ENCODE assay signal across 15 cellular contexts in genomic region chr15:25368855-25369254, GRCh38.
DNase-seq lines count a peak whose midpoint lies in the region; ATAC-seq and TF ChIP-seq lines count a peak whose summit lies in the region.
"Had no signal": no experiment of that assay in that cellular context is flagged by ENCODE, and none has a peak within 500 bp of the region (broad histone marks: within the 10 kb centered on the region; RNA-seq: fewer than 3 reads in every experiment).

No MANE protein-coding gene starts in this region.

- H3K9me3 Mint-ChIP-seq in mesothelial cell of epicardium, result peaks cover 3% of the 10 kb centered on the region
- H3K9me3 Mint-ChIP-seq: CD4-positive, alpha-beta T cell had no signal

- H3K9me3 ChIP-seq in IMR-90 (ENCODE audit: control insufficient read depth, insufficient read depth, low read length), result no peaks in the 10 kb centered on the region

- H3K4me3 Mint-ChIP-seq in mesothelial cell of epicardium, result no peak overlapping the region
- H3K4me3 Mint-ChIP-seq: B cell; CD4-positive, alpha-beta T cell had no signal

- H3K4me1 Mint-ChIP-seq in mesothelial cell of epicardium, result peaks cover 8% of the 10 kb centered on the region

- TF ChIP-seq RAD21 in IMR-90 (IDR thresholded peaks at IDR 0.05; ENCODE audit: low read length), result no peak

- no peak overlapping the region for H2BK120ac ChIP-seq in IMR-90 (ENCODE audit: low read depth, low read length)

- H2BK20ac ChIP-seq in IMR-90 (ENCODE audit: low read depth, low read length), result no peak overlapping the region

- TF ChIP-seq CTCF in AG10803 (conservative IDR thresholded peaks at IDR 0.05; ENCODE audit: low read length) (no peak), IMR-90 (conservative IDR thresholded peaks at IDR 0.05; ENCODE audit: low read depth, low read length) (no peak), choroid plexus epithelial cell (conservative IDR thresholded peaks at IDR 0.05; ENCODE audit: low read depth, low read length) (no peak), mesothelial cell of epicardium (IDR thresholded peaks at IDR 0.05; ENCODE audit: unreplicated experiment) (no peak)

- no peaks in the 10 kb centered on the region for H3K9me1 ChIP-seq in IMR-90 (ENCODE audit: insufficient read depth, low read length)

- no peak overlapping the region for H4K8ac ChIP-seq in IMR-90 (ENCODE audit: low read depth in 2 of 2, low read length in 2 of 2)

- BruUV-seq in IMR-90 (replicated peaks; lab: Mats Ljungman, UMichigan), result no TSS peak

- H3K79me1 ChIP-seq in IMR-90 (ENCODE audit: low read depth in 1 of 2, low read length in 2 of 2), result peaks cover 21 to 36% of the 10 kb centered on the region in 2 experiments

- peaks cover 41% of the 10 kb centered on the region for H3K36me3 Mint-ChIP-seq in mesothelial cell of epicardium

- no peak overlapping the region for H3K4me2 ChIP-seq in IMR-90 (ENCODE audit: low read depth, low read length)
- H3K4me2 ChIP-seq: KMS-11 had no signal

- no peak overlapping the region for H3K27ac ChIP-seq in IMR-90 (ENCODE audit: insufficient read depth, low read length)
- H3K27ac ChIP-seq: KMS-11 had no signal

- peak overlapping the region; percentile 69 for H3K27ac Mint-ChIP-seq in mesothelial cell of epicardium
- H3K27ac Mint-ChIP-seq: B cell; CD4-positive, alpha-beta T cell had no signal

- no peaks in the 10 kb centered on the region for H3K27me3 Mint-ChIP-seq in mesothelial cell of epicardium (ENCODE audit: low read depth)
- H3K27me3 Mint-ChIP-seq: B cell; CD4-positive, alpha-beta T cell had no signal

- H4K91ac ChIP-seq in IMR-90 (ENCODE audit: insufficient read depth, low read depth, low read length), result no peak overlapping the region

- CTCF ChIA-PET in IMR-90 (lab: Yijun Ruan, JAX), result interaction anchor here (0.6 to 1.2 kb wide), 2 partner anchors 23 to 281 kb away, joined by 3 read pairs; no protein-coding TSS in a partner anchor

- ATAC-seq in IMR-90 (ENCODE audit: low read depth), result no peak
- no peak for ATAC-seq in GM18861 (IDR thresholded peaks at IDR 0.05; ENCODE audit: unreplicated experiment)
- ATAC-seq in HG02973 (IDR thresholded peaks at IDR 0.05; ENCODE audit: unreplicated experiment), result no peak
- ATAC-seq: PC-3 had no signal

- in situ Hi-C loops in IMR-90 (cut with MboI; ENCODE audit: low sequenced_read_pairs), result no loop called here

- H2BK15ac ChIP-seq in IMR-90 (ENCODE audit: low read depth, low read length), result no peak overlapping the region

- H2AK9ac ChIP-seq in IMR-90 (replicated peaks; ENCODE audit: low read depth, low read length, poor library complexity), result no peak overlapping the region

- peak overlapping the region; percentile 42; the same call in 1 of the 2 replicates for H3K23ac ChIP-seq in IMR-90 (ENCODE audit: low read depth, low read length)

- H3K4ac ChIP-seq in IMR-90 (ENCODE audit: low read depth, low read length), result no peak overlapping the region

- H3K4me1 ChIP-seq in IMR-90 (ENCODE audit: control insufficient read depth, insufficient read depth, low read length), result no peaks in the 10 kb centered on the region

- no peak overlapping the region for H3K4me3 ChIP-seq in AG10803 (ENCODE audit: low read length)
- H3K4me3 ChIP-seq in IMR-90 (ENCODE audit: insufficient read depth, low read depth, low read length), result no peak overlapping the region
- H3K4me3 ChIP-seq in choroid plexus epithelial cell (ENCODE audit: low read depth, low read length), result no peak overlapping the region

- no peak overlapping the region for H3K18ac ChIP-seq in IMR-90 (ENCODE audit: low read depth, low read length)

- intact Hi-C loops in IMR-90 (cut with micrococcal nuclease), result no loop called here

- WGBS in IMR-90 (ENCODE audit: extremely low coverage in 2 of 2, insufficient read length in 1 of 2), 2 experiments, result no CpG with 5 or more reads among the region's 1 CpG

- dilution Hi-C loops in IMR-90 (cut with HindIII; ENCODE audit: low sequenced_read_pairs, unreplicated experiment), result no loop called here

- peak overlapping the region; percentile 33 for H2BK5ac ChIP-seq in IMR-90 (ENCODE audit: low read depth, low read length, poor library complexity, severe bottlenecking)

- no peak overlapping the region for H3K14ac ChIP-seq in IMR-90 (replicated peaks; ENCODE audit: low read depth, low read length)

- no peak overlapping the region for H3K56ac ChIP-seq in IMR-90 (ENCODE audit: extremely low read depth, insufficient read depth, low read length)

- H4K5ac ChIP-seq in IMR-90 (ENCODE audit: low read depth, low read length), result no peak overlapping the region

- H4K20me1 ChIP-seq in IMR-90 (ENCODE audit: insufficient read depth, low read length), result no peaks in the 10 kb centered on the region; the same call in 1 of the 2 replicates

- no peak overlapping the region for H2AFZ ChIP-seq in IMR-90 (replicated peaks; ENCODE audit: low read length, poor library complexity)

- no peak for TF ChIP-seq POLR2A in IMR-90 (IDR thresholded peaks at IDR 0.05; ENCODE audit: low read depth, low read length)

- peaks cover 13% of the 10 kb centered on the region for H3K36me3 ChIP-seq in IMR-90 (ENCODE audit: control insufficient read depth, insufficient read depth, low read length)

- DNase-seq in AG10803 (ENCODE audit: low read depth), result peak; percentile 35
- DNase-seq in IMR-90, result peak; percentile 21
- DNase-seq in choroid plexus epithelial cell (ENCODE audit: low read depth), result peak; percentile 47
- no peak for DNase-seq in mesothelial cell of epicardium (ENCODE audit: low spot score in 2 of 2, unreplicated experiment in 2 of 2)
- no peak for DNase-seq in DMS79 treated with DMSO at 0.1 percent for 48 hours (lab: John Stamatoyannopoulos, UW)
- DNase-seq: CD4-positive, alpha-beta T cell; NCI-H1105 treated with DMSO at 0.1 percent for 48 hours; NCI-H187 treated with DMSO at 0.1 percent for 48 hours; NCI-H446 treated with DMSO at 0.1 percent for 48 hours; NCI-H748 treated with DMSO at 0.1 percent for 48 hours; PC-3 had no signal

- no peaks in the 10 kb centered on the region for H3K27me3 ChIP-seq in IMR-90 (ENCODE audit: control insufficient read depth, insufficient read depth, low read length)

- POLR2A ChIA-PET in IMR-90 (lab: Charles Lee; ENCODE audit: unreplicated experiment), result no interaction called here

- H2AK5ac ChIP-seq in IMR-90 (ENCODE audit: low read depth, low read length), result no peak overlapping the region

- no peak overlapping the region for H3K9ac ChIP-seq in IMR-90 (ENCODE audit: low read depth, low read length)
- H3K9ac ChIP-seq: KMS-11 had no signal

TF ChIP-seq in IMR-90, 13 proteins besides CTCF, POLR2A, EP300 and RAD21:
- TF ChIP-seq MAFK (IDR thresholded peaks at IDR 0.05; ENCODE audit: low read depth, low read length) (no peak), USF2 (IDR thresholded peaks at IDR 0.05; ENCODE audit: low read depth, low read length) (no peak), CHD1 (IDR thresholded peaks at IDR 0.05; ENCODE audit: low read depth, low read length) (no peak), NFE2L2 (IDR thresholded peaks at IDR 0.05; ENCODE audit: low read depth, low read length) (no peak), BHLHE40 (IDR thresholded peaks at IDR 0.05; ENCODE audit: low read depth, low read length) (no peak)

Comparison
In these comparisons a context has a peak if more than half of its experiments do, and no peak if none do; other contexts are left out.
1. DNase-seq: peak in AG10803 (single experiment), IMR-90 (single experiment) and choroid plexus epithelial cell (single experiment); none in mesothelial cell of epicardium (0 of 2) and DMS79 treated with DMSO at 0.1 percent for 48 hours (single experiment).